In genomic region chr17:42135664-42136653, GRCh38 we compare ENCODE assay signal across 1 cellular context.
TF ChIP-seq lines count a peak whose summit lies in the region.

No MANE protein-coding gene starts in this region.

TF ChIP-seq in HepG2, 621 proteins besides CTCF, POLR2A, EP300 and RAD21 (continued from another document and continues in another):
- TF ChIP-seq, protein P1, sequence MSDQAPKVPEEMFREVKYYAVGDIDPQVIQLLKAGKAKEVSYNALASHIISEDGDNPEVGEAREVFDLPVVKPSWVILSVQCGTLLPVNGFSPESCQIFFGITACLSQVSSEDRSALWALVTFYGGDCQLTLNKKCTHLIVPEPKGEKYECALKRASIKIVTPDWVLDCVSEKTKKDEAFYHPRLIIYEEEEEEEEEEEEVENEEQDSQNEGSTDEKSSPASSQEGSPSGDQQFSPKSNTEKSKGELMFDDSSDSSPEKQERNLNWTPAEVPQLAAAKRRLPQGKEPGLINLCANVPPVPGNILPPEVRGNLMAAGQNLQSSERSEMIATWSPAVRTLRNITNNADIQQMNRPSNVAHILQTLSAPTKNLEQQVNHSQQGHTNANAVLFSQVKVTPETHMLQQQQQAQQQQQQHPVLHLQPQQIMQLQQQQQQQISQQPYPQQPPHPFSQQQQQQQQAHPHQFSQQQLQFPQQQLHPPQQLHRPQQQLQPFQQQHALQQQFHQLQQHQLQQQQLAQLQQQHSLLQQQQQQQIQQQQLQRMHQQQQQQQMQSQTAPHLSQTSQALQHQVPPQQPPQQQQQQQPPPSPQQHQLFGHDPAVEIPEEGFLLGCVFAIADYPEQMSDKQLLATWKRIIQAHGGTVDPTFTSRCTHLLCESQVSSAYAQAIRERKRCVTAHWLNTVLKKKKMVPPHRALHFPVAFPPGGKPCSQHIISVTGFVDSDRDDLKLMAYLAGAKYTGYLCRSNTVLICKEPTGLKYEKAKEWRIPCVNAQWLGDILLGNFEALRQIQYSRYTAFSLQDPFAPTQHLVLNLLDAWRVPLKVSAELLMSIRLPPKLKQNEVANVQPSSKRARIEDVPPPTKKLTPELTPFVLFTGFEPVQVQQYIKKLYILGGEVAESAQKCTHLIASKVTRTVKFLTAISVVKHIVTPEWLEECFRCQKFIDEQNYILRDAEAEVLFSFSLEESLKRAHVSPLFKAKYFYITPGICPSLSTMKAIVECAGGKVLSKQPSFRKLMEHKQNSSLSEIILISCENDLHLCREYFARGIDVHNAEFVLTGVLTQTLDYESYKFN (CRISPR knock-in tag; conservative IDR thresholded peaks at IDR 0.05), result peak; percentile 76
- TF ChIP-seq ZBTB7A (CRISPR knock-in tag; IDR thresholded peaks at IDR 0.05) (no peak), NFKBIZ (CRISPR knock-in tag; IDR thresholded peaks at IDR 0.05) (0 out of 2 replicates have a peak, but pooled peaks have one; percentile 70), THRA (CRISPR knock-in tag; IDR thresholded peaks at IDR 0.05; ENCODE audit: borderline replicate concordance) (0 out of 2 replicates have a peak, but pooled peaks have one; percentile 27), ZSCAN9 (CRISPR knock-in tag; IDR thresholded peaks at IDR 0.05; ENCODE audit: borderline replicate concordance) (peak; percentile 56; the same call in 1 of the 2 replicates), PATZ1 (CRISPR knock-in tag; IDR thresholded peaks at IDR 0.05) (peak; percentile 31; the same call in 1 of the 2 replicates), ZNF609 (CRISPR knock-in tag; IDR thresholded peaks at IDR 0.05; ENCODE audit: borderline replicate concordance) (peak; percentile 52; the same call in 1 of the 2 replicates), HNRNPL (IDR thresholded peaks at IDR 0.05; ENCODE audit: low read depth, low read length) (no peak), ZNF614 (CRISPR knock-in tag; IDR thresholded peaks at IDR 0.05; ENCODE audit: borderline replicate concordance) (0 out of 2 replicates have a peak, but pooled peaks have one; percentile 57), FOXP4 (CRISPR knock-in tag; IDR thresholded peaks at IDR 0.05) (peak; percentile 69; the same call in 1 of the 2 replicates), MTA1 (CRISPR knock-in tag; IDR thresholded peaks at IDR 0.05; ENCODE audit: borderline replicate concordance) (peak; percentile 46; the same call in 1 of the 2 replicates), GATAD1 (CRISPR knock-in tag; IDR thresholded peaks at IDR 0.05) (peak; percentile 66), ZNF710 (CRISPR knock-in tag; IDR thresholded peaks at IDR 0.05; ENCODE audit: borderline replicate concordance) (peak; percentile 35; the same call in 1 of the 2 replicates), ZNF292 (CRISPR knock-in tag; IDR thresholded peaks at IDR 0.05; ENCODE audit: borderline replicate concordance, low read depth) (0 out of 2 replicates have a peak, but pooled peaks have one; percentile 68), ZNF446 (CRISPR knock-in tag; IDR thresholded peaks at IDR 0.05) (no peak), GPBP1L1 (CRISPR knock-in tag; IDR thresholded peaks at IDR 0.05) (no peak), ZNF143 (CRISPR knock-in tag; IDR thresholded peaks at IDR 0.05) (no peak), CBX2 (IDR thresholded peaks at IDR 0.05; ENCODE audit: low read depth, low read length) (no peak), CBX2 (CRISPR knock-in tag; IDR thresholded peaks at IDR 0.05; ENCODE audit: low read depth) (no peak), NFIB (CRISPR knock-in tag; IDR thresholded peaks at IDR 0.05; ENCODE audit: borderline replicate concordance) (no peak), KDM3A (CRISPR knock-in tag; IDR thresholded peaks at IDR 0.05; ENCODE audit: low read depth) (peak; percentile 54; the same call in 1 of the 2 replicates), MXD4 (CRISPR knock-in tag; IDR thresholded peaks at IDR 0.05) (no peak), TRAFD1 (CRISPR knock-in tag; IDR thresholded peaks at IDR 0.05; ENCODE audit: borderline replicate concordance) (0 out of 2 replicates have a peak, but pooled peaks have one; percentile 85), ZNF101 (CRISPR knock-in tag; IDR thresholded peaks at IDR 0.05; ENCODE audit: borderline replicate concordance, low read depth) (0 out of 2 replicates have a peak, but pooled peaks have one; percentile 23), KLF11 (CRISPR knock-in tag; IDR thresholded peaks at IDR 0.05) (0 out of 2 replicates have a peak, but pooled peaks have one; percentile 58), SKI (IDR thresholded peaks at IDR 0.05; ENCODE audit: partially characterized antibody) (peak; percentile 90), GABPB1 (CRISPR knock-in tag; IDR thresholded peaks at IDR 0.05) (peak; percentile 78), ZGPAT (CRISPR knock-in tag; IDR thresholded peaks at IDR 0.05) (peak; percentile 92), FLYWCH1 (CRISPR knock-in tag; IDR thresholded peaks at IDR 0.05) (no peak), RCOR2 (CRISPR knock-in tag; IDR thresholded peaks at IDR 0.05) (peak; percentile 41; the same call in 1 of the 2 replicates), ZNF547 (CRISPR knock-in tag; IDR thresholded peaks at IDR 0.05) (no peak), ZFP37 (CRISPR knock-in tag; IDR thresholded peaks at IDR 0.05; ENCODE audit: borderline replicate concordance) (0 out of 2 replicates have a peak, but pooled peaks have one; percentile 36), LCORL (IDR thresholded peaks at IDR 0.05) (no peak), LCORL (CRISPR knock-in tag; IDR thresholded peaks at IDR 0.05) (peak; percentile 70), CREM (IDR thresholded peaks at IDR 0.05) (peak; percentile 47), CREM (CRISPR knock-in tag; IDR thresholded peaks at IDR 0.05) (no peak)
- TF ChIP-seq, protein P2, sequence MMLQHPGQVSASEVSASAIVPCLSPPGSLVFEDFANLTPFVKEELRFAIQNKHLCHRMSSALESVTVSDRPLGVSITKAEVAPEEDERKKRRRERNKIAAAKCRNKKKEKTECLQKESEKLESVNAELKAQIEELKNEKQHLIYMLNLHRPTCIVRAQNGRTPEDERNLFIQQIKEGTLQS (CRISPR knock-in tag; IDR thresholded peaks at IDR 0.05), result no peak
